Comparison of ENCODE assay signal across 20 cellular contexts in the genomic region with DNA sequence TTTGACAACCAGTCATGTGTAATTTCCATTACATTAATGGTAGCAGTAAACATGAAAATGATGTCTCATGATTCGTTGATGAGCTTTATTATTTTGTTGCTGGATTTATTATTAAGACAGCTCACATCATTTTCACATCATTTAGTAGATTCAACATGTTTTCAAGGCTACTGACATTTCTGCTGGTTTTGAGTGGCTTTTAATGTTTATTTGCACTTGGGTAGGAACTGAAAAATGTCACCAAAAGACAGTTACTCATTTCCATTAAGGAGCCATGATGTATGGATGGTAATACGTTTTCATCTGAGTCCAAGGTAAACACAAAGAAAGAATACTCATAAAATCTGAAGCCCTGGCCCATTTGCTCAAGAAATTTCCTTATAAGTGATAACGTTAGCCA. TPM values are rescaled to one million over a fixed set of nuclear protein-coding genes. Genes with fewer than 3 reads are reported as not detected.
"Had no signal": no experiment of that assay in that cellular context is flagged by ENCODE, and none has a peak within 500 bp of the region (broad histone marks: within the 10 kb centered on the region; RNA-seq: fewer than 3 reads in every experiment).

No MANE protein-coding gene starts in this region.

- H3K27ac ChIP-seq: HL-60, KMS-11 had no signal

- H3K27ac Mint-ChIP-seq: IgD-negative memory B cell, T-cell had no signal

- H3K4me3 ChIP-seq: K562 had no signal

- H3K9ac ChIP-seq: KMS-11, SK-N-SH had no signal

- H3K4me2 ChIP-seq: KMS-11, SK-N-SH had no signal

- H3K27me3 Mint-ChIP-seq: IgD-negative memory B cell had no signal

- H3K4me3 Mint-ChIP-seq: IgD-negative memory B cell, T-cell had no signal

- H3K9me3 ChIP-seq: SK-N-SH had no signal

- H3K9me3 Mint-ChIP-seq: T-cell had no signal

- ATAC-seq: K562, T-cell had no signal

- H3K4me1 Mint-ChIP-seq: IgD-negative memory B cell, T-cell had no signal

- FAIRE-seq: HTR-8/SVneo, K562 had no signal

- H3K36me3 Mint-ChIP-seq: T-cell had no signal

- DNase-seq: Kasumi-1, MM.1S, NCI-H1092 treated with DMSO at 0.1 percent for 48 hours, NCI-H1436, NCI-H187, NCI-H2029, NCI-H2227 treated with DMSO at 0.1 percent for 48 hours, NCI-H524, NCI-H526 treated with DMSO at 0.1 percent for 48 hours, NCI-H748 treated with DMSO at 0.1 percent for 48 hours, RPMI8226, SHP77, SK-N-SH, SW 1271, T-cell had no signal

- H3K9me2 ChIP-seq: SK-N-SH had no signal

RNA-seq across cellular contexts. Expression of a gene that starts 14.9 kb away (rescaled TPM):
- polyA plus RNA-seq: IgD-negative memory B cell had no signal
